In the genomic region with DNA sequence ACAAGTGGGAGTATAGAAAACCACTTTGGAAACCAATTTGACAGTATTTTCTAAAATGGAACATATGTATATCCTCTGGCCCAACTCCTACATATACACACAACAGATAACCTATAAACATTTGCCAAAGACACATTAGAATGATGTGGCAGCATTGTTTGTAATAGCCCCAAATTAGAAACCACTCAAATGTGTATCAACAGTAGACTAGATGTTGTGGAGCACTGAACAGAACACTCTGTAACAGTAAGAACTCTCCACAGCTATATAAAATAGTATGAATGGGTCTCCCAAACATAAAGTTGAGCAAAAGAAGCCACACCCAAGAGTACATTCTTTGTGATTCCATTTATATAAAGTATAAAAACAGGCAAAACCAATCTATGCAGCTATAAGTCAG, we compare ENCODE assay signal across 22 cellular contexts. TPM values are rescaled to one million over a fixed set of nuclear protein-coding genes. Genes with fewer than 3 reads are reported as not detected.
DNase-seq lines count a peak whose midpoint lies in the region; ATAC-seq and TF ChIP-seq lines count a peak whose summit lies in the region.
"Had no signal": no experiment of that assay in that cellular context is flagged by ENCODE, and none has a peak within 500 bp of the region (broad histone marks: within the 10 kb centered on the region; RNA-seq: fewer than 3 reads in every experiment).

No MANE protein-coding gene starts in this region.

- H3K27ac Mint-ChIP-seq in activated naive CD4-positive, alpha-beta T cell treated with anti-CD3 and anti-CD28 coated beads for 36 hours: peak overlapping the region; percentile 30
- peak overlapping the region in 2 of 3 donors; percentile 8 to 62 for H3K27ac Mint-ChIP-seq in IgD-negative memory B cell
- peak overlapping the region; percentile 51 for H3K27ac Mint-ChIP-seq in stimulated activated naive CD8-positive, alpha-beta T cell treated with anti-CD3 and anti-CD28 coated beads, Interleukin-15, Interleukin-2, amounts not matched to agents 100 ng/mL and 50 ng/mL, for 24 hours
- H3K27ac Mint-ChIP-seq: GM23338, nephron progenitor cell had no signal

- H3K27me3 Mint-ChIP-seq in activated naive CD4-positive, alpha-beta T cell treated with anti-CD3 and anti-CD28 coated beads for 36 hours (ENCODE audit: low read depth): no peaks in the 10 kb centered on the region
- no peaks in the 10 kb centered on the region for H3K27me3 Mint-ChIP-seq in IgD-negative memory B cell
- no peaks in the 10 kb centered on the region for H3K27me3 Mint-ChIP-seq in stimulated activated naive CD8-positive, alpha-beta T cell treated with anti-CD3 and anti-CD28 coated beads, Interleukin-15, Interleukin-2, amounts not matched to agents 100 ng/mL and 50 ng/mL, for 24 hours
- H3K27me3 Mint-ChIP-seq: stimulated activated memory B cell treated with anti-CD40 and anti-IgM and Interleukin-4, amounts not matched to agents 10 μg/mL and 1 μg/mL and 100 μg/mL, for 72 hours had no signal

- H3K27ac ChIP-seq in heart right ventricle: peak overlapping the region in 9 of 10 donors; percentile 28 to 71 (median 59)
- H3K27ac ChIP-seq: foreskin keratinocyte had no signal

- no peak overlapping the region for H3K4me3 ChIP-seq in heart right ventricle
- H3K4me3 ChIP-seq: GM23338 had no signal

- H3K36me3 ChIP-seq in heart right ventricle: peaks cover 0 to 96% (median 22%) of the 10 kb centered on the region in 9 donors

- peaks cover 6 to 100% (median 72%) of the 10 kb centered on the region in 9 donors for H3K4me1 ChIP-seq in heart right ventricle

- no peaks in the 10 kb centered on the region for H3K9me3 Mint-ChIP-seq in activated naive CD4-positive, alpha-beta T cell treated with anti-CD3 and anti-CD28 coated beads for 36 hours
- H3K9me3 Mint-ChIP-seq in IgD-negative memory B cell: no peaks in the 10 kb centered on the region
- no peaks in the 10 kb centered on the region for H3K9me3 Mint-ChIP-seq in stimulated activated naive CD8-positive, alpha-beta T cell treated with anti-CD3 and anti-CD28 coated beads, Interleukin-15, Interleukin-2, amounts not matched to agents 100 ng/mL and 50 ng/mL, for 24 hours
- H3K9me3 Mint-ChIP-seq: GM23338; nephron progenitor cell; stimulated activated memory B cell treated with anti-CD40 and anti-IgM and Interleukin-4, amounts not matched to agents 10 μg/mL and 1 μg/mL and 100 μg/mL, for 72 hours had no signal

- no peaks in the 10 kb centered on the region for H3K27me3 ChIP-seq in heart right ventricle
- H3K27me3 ChIP-seq: foreskin keratinocyte had no signal

- intact Hi-C loops in activated naive CD4-positive, alpha-beta T cell treated with anti-CD3 and anti-CD28 coated beads for 36 hours (cut with micrococcal nuclease): no loop called here
- intact Hi-C loops in heart right ventricle (cut with DNase I): loop anchor here in 9 of 10 donors (5.0 to 10.0 kb wide), 6 partner anchors 105 to 997 kb away; a partner anchor contains a TSS
- intact Hi-C loops in left colon (cut with DNase I, micrococcal nuclease): no loop called here

- H3K4me1 Mint-ChIP-seq in activated naive CD4-positive, alpha-beta T cell treated with anti-CD3 and anti-CD28 coated beads for 36 hours (ENCODE audit: low read depth): peaks cover 83% of the 10 kb centered on the region
- H3K4me1 Mint-ChIP-seq in IgD-negative memory B cell: peaks cover 47 to 64% (median 57%) of the 10 kb centered on the region in 3 donors
- H3K4me1 Mint-ChIP-seq in stimulated activated naive CD8-positive, alpha-beta T cell treated with anti-CD3 and anti-CD28 coated beads, Interleukin-15, Interleukin-2, amounts not matched to agents 100 ng/mL and 50 ng/mL, for 24 hours (ENCODE audit: low read depth): peaks cover 97% of the 10 kb centered on the region

- H3K9me3 ChIP-seq in heart right ventricle: no peaks in the 10 kb centered on the region

- no peak overlapping the region for H3K4me3 Mint-ChIP-seq in activated naive CD4-positive, alpha-beta T cell treated with anti-CD3 and anti-CD28 coated beads for 36 hours
- peak overlapping the region in 2 of 4 donors; percentile 37 to 47 for H3K4me3 Mint-ChIP-seq in IgD-negative memory B cell
- H3K4me3 Mint-ChIP-seq in stimulated activated naive CD8-positive, alpha-beta T cell treated with anti-CD3 and anti-CD28 coated beads, Interleukin-15, Interleukin-2, amounts not matched to agents 100 ng/mL and 50 ng/mL, for 24 hours: peak overlapping the region; percentile 31
- H3K4me3 Mint-ChIP-seq: GM23338; nephron progenitor cell; stimulated activated memory B cell treated with anti-CD40 and anti-IgM and Interleukin-4, amounts not matched to agents 10 μg/mL and 1 μg/mL and 100 μg/mL, for 72 hours had no signal

- ATAC-seq in heart right ventricle (peak; percentile 45 to 92 (median 76)), GM18861 (IDR thresholded peaks at IDR 0.05; ENCODE audit: unreplicated experiment) (no peak), left colon (no peak)
- ATAC-seq: foreskin keratinocyte; GM23338; stimulated activated memory B cell treated with anti-CD40 and anti-IgM and Interleukin-4, amounts not matched to agents 10 μg/mL and 1 μg/mL and 100 μg/mL, for 72 hours had no signal

- DNase-seq in activated naive CD4-positive, alpha-beta T cell treated with anti-CD3 and anti-CD28 coated beads for 36 hours: no peak
- DNase-seq in activated naive CD4-positive, alpha-beta T cell treated with Interleukin-2 at 50 U/mL for 16 hours: no peak
- DNase-seq in heart right ventricle (no peak), left colon (no peak)
- DNase-seq: activated CD4-positive, alpha-beta T cell treated with anti-CD3 and anti-CD28 coated beads, Interleukin-2, amount 50 U/mL, for 48 hours; activated effector memory CD4-positive, alpha-beta T cell treated with Interleukin-2 at 50 U/mL for 16 hours; aorta; DMS153; erythroblast; foreskin keratinocyte; GDM1; mesendoderm; NCI-H1694; NCI-H2171 treated with DMSO at 0.1 percent for 48 hours; NCI-H526 treated with DMSO at 0.1 percent for 48 hours; nephron progenitor cell; SHP77 treated with DMSO at 0.1 percent for 48 hours had no signal

- no peak for TF ChIP-seq CTCF in heart right ventricle (IDR thresholded peaks at IDR 0.05)

- H3K36me3 Mint-ChIP-seq in activated naive CD4-positive, alpha-beta T cell treated with anti-CD3 and anti-CD28 coated beads for 36 hours (ENCODE audit: low read depth): peaks cover 53% of the 10 kb centered on the region
- H3K36me3 Mint-ChIP-seq in IgD-negative memory B cell: peaks cover 6% of the 10 kb centered on the region
- H3K36me3 Mint-ChIP-seq in stimulated activated naive CD8-positive, alpha-beta T cell treated with anti-CD3 and anti-CD28 coated beads, Interleukin-15, Interleukin-2, amounts not matched to agents 100 ng/mL and 50 ng/mL, for 24 hours (ENCODE audit: low read depth): peaks cover 89% of the 10 kb centered on the region

- CTCF ChIA-PET in activated naive CD4-positive, alpha-beta T cell treated with anti-CD3 and anti-CD28 coated beads for 36 hours (lab: Charles Lee): interaction anchor here (1.1 kb wide), 1 partner anchor 92 kb away, joined by 3 read pairs; no protein-coding TSS in a partner anchor

RNA-seq across cellular contexts. Expression of a gene that starts 6.1 kb away (rescaled TPM):
- total RNA-seq in activated naive CD4-positive, alpha-beta T cell treated with anti-CD3 and anti-CD28 coated beads for 36 hours: 10 to 100 TPM; 25.7 to 25.9 TPM
- polyA plus RNA-seq in IgD-negative memory B cell (63.7 TPM), heart right ventricle (100 to 1,000 TPM in 1 of 2 donors, 10 to 100 TPM in 1; 29.6 to 103 TPM)
- total RNA-seq in heart right ventricle (10 to 100 TPM; 41.9 to 74.0 (median 54.9) TPM), left colon (10 to 100 TPM; 41.7 to 42.5 TPM)

Comparison
In these comparisons a context has a peak if more than half of its experiments do, and no peak if none do; other contexts are left out.
1. ATAC-seq: peak in heart right ventricle (8 of 8); none in GM18861 (single experiment) and left colon (single experiment).
2. intact Hi-C loops: an anchor here in heart right ventricle (5.0 to 10.0 kb wide); none called in activated naive CD4-positive, alpha-beta T cell treated with anti-CD3 and anti-CD28 coated beads for 36 hours and left colon.
3. Peak in every context shown above with its lines, with median percentiles within 50 percentile points of each other: H3K27ac Mint-ChIP-seq.